Comparison of ENCODE assay signal across 8 cellular contexts in genomic region chr9:137947012-137947411, GRCh38.
"Had no signal": no experiment of that assay in that cellular context is flagged by ENCODE, and none has a peak within 500 bp of the region (broad histone marks: within the 10 kb centered on the region; RNA-seq: fewer than 3 reads in every experiment).

No MANE protein-coding gene starts in this region.

- H3K4me1 Mint-ChIP-seq: IgD-negative memory B cell had no signal

- DNase-seq: IMR-90, KBM-7, KG1 had no signal

- H3K27ac ChIP-seq: HL-60, KMS-11 had no signal

- H3K27ac Mint-ChIP-seq: IgD-negative memory B cell had no signal

- FAIRE-seq: HepG2, HTR-8/SVneo had no signal

- H3K4me2 ChIP-seq: KMS-11 had no signal

- H3K36me3 Mint-ChIP-seq: IgD-negative memory B cell had no signal

- H3K9ac ChIP-seq: KMS-11 had no signal

- ATAC-seq: HepG2 had no signal
